15 cellular contexts compared by ENCODE assay signal in genomic region chr20:60553095-60553494, GRCh38.
DNase-seq lines count a peak whose midpoint lies in the region; FAIRE-seq and TF ChIP-seq lines count a peak whose summit lies in the region.
"Had no signal": no experiment of that assay in that cellular context is flagged by ENCODE, and none has a peak within 500 bp of the region (broad histone marks: within the 10 kb centered on the region; RNA-seq: fewer than 3 reads in every experiment).

No MANE protein-coding gene starts in this region.

- H3K4me3 Mint-ChIP-seq in MCF 10A (ENCODE audit: unreplicated experiment) = no peak overlapping the region
- H3K4me3 Mint-ChIP-seq: CD4-positive, CD25-positive, alpha-beta regulatory T cell had no signal

- H3K9me3 ChIP-seq in breast epithelium (no peaks in the 10 kb centered on the region), mammary epithelial cell (replicated peaks; ENCODE audit: insufficient read depth, low read length) (no peaks in the 10 kb centered on the region), thyroid gland (no peaks in the 10 kb centered on the region)
- H3K9me3 ChIP-seq: BLaER1 treated with 17β-estradiol and CSF1 and Interleukin-3, amounts not matched to agents 10 nM and 100 nM had no signal

- H3K4me2 ChIP-seq in mammary epithelial cell (ENCODE audit: insufficient read depth, low read depth, low read length) = no peak overlapping the region
- H3K4me2 ChIP-seq: BLaER1 treated with 17β-estradiol and CSF1 and Interleukin-3, amounts not matched to agents 10 nM and 100 nM had no signal

- TF ChIP-seq POLR2A in breast epithelium (IDR thresholded peaks at IDR 0.05) (no peak), thyroid gland (IDR thresholded peaks at IDR 0.05) (no peak)

- no peaks in the 10 kb centered on the region for H3K79me2 ChIP-seq in mammary epithelial cell (ENCODE audit: insufficient read depth, low read length)

- no peak overlapping the region for H3K4me3 ChIP-seq in breast epithelium
- no peak overlapping the region for H3K4me3 ChIP-seq in mammary epithelial cell (replicated peaks in 1 of 3; ENCODE audit: insufficient read depth in 1 of 3, low read depth in 2 of 3, low read length in 3 of 3)
- no peak overlapping the region for H3K4me3 ChIP-seq in thyroid gland (replicated peaks in 1 of 3)
- H3K4me3 ChIP-seq: BLaER1 treated with 17β-estradiol and CSF1 and Interleukin-3, amounts not matched to agents 10 nM and 100 nM had no signal

- intact Hi-C loops in MCF 10A (cut with micrococcal nuclease) = no loop called here
- intact Hi-C loops in breast epithelium (cut with DNase I; ENCODE audit: low total_unique reads) = no loop called here
- intact Hi-C loops in mammary epithelial cell (cut with micrococcal nuclease) = no loop called here
- intact Hi-C loops in thyroid gland (cut with DNase I) = no loop called here

- no peaks in the 10 kb centered on the region for H3K4me1 Mint-ChIP-seq in MCF 10A (ENCODE audit: insufficient read depth, unreplicated experiment)
- H3K4me1 Mint-ChIP-seq: CD4-positive, CD25-positive, alpha-beta regulatory T cell had no signal

- H3K27ac ChIP-seq in breast epithelium (no peak overlapping the region), mammary epithelial cell (ENCODE audit: insufficient read depth, low read depth, low read length) (no peak overlapping the region), thyroid gland (no peak overlapping the region)
- H3K27ac ChIP-seq: 22Rv1; BLaER1 treated with 17β-estradiol and CSF1 and Interleukin-3, amounts not matched to agents 10 nM and 100 nM had no signal

- H3K27me3 Mint-ChIP-seq in MCF 10A (ENCODE audit: insufficient read depth, unreplicated experiment) = peaks cover 60% of the 10 kb centered on the region

- no peaks in the 10 kb centered on the region for H3K36me3 Mint-ChIP-seq in MCF 10A (ENCODE audit: insufficient read depth, unreplicated experiment)
- H3K36me3 Mint-ChIP-seq: CD4-positive, CD25-positive, alpha-beta regulatory T cell had no signal

- H4K20me1 ChIP-seq in mammary epithelial cell (ENCODE audit: insufficient read depth, low read length) = no peaks in the 10 kb centered on the region
- H4K20me1 ChIP-seq: BLaER1 treated with 17β-estradiol and CSF1 and Interleukin-3, amounts not matched to agents 10 nM and 100 nM had no signal

- dilution Hi-C loops in mammary epithelial cell (cut with HindIII; ENCODE audit: low sequenced_read_pairs) = no loop called here

- H3K9ac ChIP-seq in mammary epithelial cell (ENCODE audit: insufficient read depth, low read length) = no peak overlapping the region
- H3K9ac ChIP-seq: BLaER1 treated with 17β-estradiol and CSF1 and Interleukin-3, amounts not matched to agents 10 nM and 100 nM had no signal

- CTCF ChIA-PET in MCF 10A (lab: Yijun Ruan, JAX) = no interaction called here
- CTCF ChIA-PET in mammary epithelial cell (lab: Charles Lee; ENCODE audit: low non-redundant PET) = no interaction called here
- CTCF ChIA-PET in GM10248 (lab: Yijun Ruan, JAX) = no interaction called here

- in situ Hi-C loops in mammary epithelial cell (cut with MboI; ENCODE audit: low sequenced_read_pairs in 2 of 2) = no loop called here

- no peaks in the 10 kb centered on the region for H3K4me1 ChIP-seq in breast epithelium
- no peaks in the 10 kb centered on the region for H3K4me1 ChIP-seq in mammary epithelial cell (ENCODE audit: insufficient read depth, low read length)
- H3K4me1 ChIP-seq in thyroid gland = no peaks in the 10 kb centered on the region

- DNase-seq in MCF 10A (ENCODE audit: unreplicated experiment) (peak; percentile 3), breast epithelium (ENCODE audit: low spot score in 2 of 2) (no peak), HTR-8/SVneo (ENCODE audit: insufficient read length, low spot score) (no peak), mammary epithelial cell (peak; percentile 27), thyroid gland (no peak), GM10248 (ENCODE audit: extremely low spot score) (no peak), DMS79 (lab: John Stamatoyannopoulos, UW) (no peak)
- DNase-seq: ACHN; CD4-positive, CD25-positive, alpha-beta regulatory T cell; DMS79 treated with DMSO at 0.1 percent for 48 hours; EL; GDM1 had no signal

- no peaks in the 10 kb centered on the region for H3K36me3 ChIP-seq in breast epithelium
- no peaks in the 10 kb centered on the region for H3K36me3 ChIP-seq in mammary epithelial cell (ENCODE audit: insufficient read depth, low read length)
- no peaks in the 10 kb centered on the region for H3K36me3 ChIP-seq in thyroid gland
- H3K36me3 ChIP-seq: BLaER1 treated with 17β-estradiol and CSF1 and Interleukin-3, amounts not matched to agents 10 nM and 100 nM had no signal

- peak; percentile 89 for FAIRE-seq in HTR-8/SVneo (lab: Jason Lieb, UNC)
- FAIRE-seq: H54 had no signal

- TF ChIP-seq CTCF in MCF 10A (IDR thresholded peaks at IDR 0.05; ENCODE audit: unreplicated experiment) (no peak), breast epithelium (IDR thresholded peaks at IDR 0.05) (no peak), mammary epithelial cell (conservative IDR thresholded peaks at IDR 0.05 in 1 of 2, IDR thresholded peaks at IDR 0.05 in 1 of 2; ENCODE audit: extremely low read depth in 1 of 2, insufficient read depth in 1 of 2, low read depth in 1 of 2, low read length in 2 of 2) (no peak), thyroid gland (IDR thresholded peaks at IDR 0.05) (no peak), GM10248 (IDR thresholded peaks at IDR 0.05; ENCODE audit: control extremely low read depth, extremely low read depth, low read depth, missing control alignments) (no peak)

- WGBS in mammary epithelial cell (ENCODE audit: low coverage, missing lambda C conversion rate) = 75% methylated on average over 5 of the region's 5 CpGs
- 86 to 91% methylated on average over 5 of the region's 5 CpGs for WGBS in thyroid gland, 2 donors

- no peaks in the 10 kb centered on the region for H3K27me3 ChIP-seq in breast epithelium
- H3K27me3 ChIP-seq in mammary epithelial cell (ENCODE audit: insufficient read depth, low read length) = peaks cover 2% of the 10 kb centered on the region
- H3K27me3 ChIP-seq in thyroid gland = no peaks in the 10 kb centered on the region
- H3K27me3 ChIP-seq: BLaER1 treated with 17β-estradiol and CSF1 and Interleukin-3, amounts not matched to agents 10 nM and 100 nM had no signal

- H3K9me3 Mint-ChIP-seq in MCF 10A (ENCODE audit: unreplicated experiment) = no peaks in the 10 kb centered on the region

- BruUV-seq in MCF 10A (replicated peaks; lab: Mats Ljungman, UMichigan) (no TSS peak), mammary epithelial cell (replicated peaks; lab: Mats Ljungman, UMichigan) (no TSS peak)

- POLR2A ChIA-PET in MCF 10A (lab: Yijun Ruan, JAX) = no interaction called here
- POLR2A ChIA-PET in GM10248 (lab: Yijun Ruan, JAX) = no interaction called here

- no peak overlapping the region for H3K27ac Mint-ChIP-seq in MCF 10A (ENCODE audit: low read depth, unreplicated experiment)
- H3K27ac Mint-ChIP-seq: CD4-positive, CD25-positive, alpha-beta regulatory T cell had no signal

- H2AFZ ChIP-seq in mammary epithelial cell (ENCODE audit: low read depth, low read length) = no peak overlapping the region

Comparison
In these comparisons a context has a peak if more than half of its experiments do, and no peak if none do; other contexts are left out.
1. DNase-seq: peak in MCF 10A (single experiment) and mammary epithelial cell (single experiment); none in breast epithelium (0 of 2), HTR-8/SVneo (single experiment), thyroid gland (0 of 2), GM10248 (single experiment) and DMS79 (single experiment).